In the genomic region with DNA sequence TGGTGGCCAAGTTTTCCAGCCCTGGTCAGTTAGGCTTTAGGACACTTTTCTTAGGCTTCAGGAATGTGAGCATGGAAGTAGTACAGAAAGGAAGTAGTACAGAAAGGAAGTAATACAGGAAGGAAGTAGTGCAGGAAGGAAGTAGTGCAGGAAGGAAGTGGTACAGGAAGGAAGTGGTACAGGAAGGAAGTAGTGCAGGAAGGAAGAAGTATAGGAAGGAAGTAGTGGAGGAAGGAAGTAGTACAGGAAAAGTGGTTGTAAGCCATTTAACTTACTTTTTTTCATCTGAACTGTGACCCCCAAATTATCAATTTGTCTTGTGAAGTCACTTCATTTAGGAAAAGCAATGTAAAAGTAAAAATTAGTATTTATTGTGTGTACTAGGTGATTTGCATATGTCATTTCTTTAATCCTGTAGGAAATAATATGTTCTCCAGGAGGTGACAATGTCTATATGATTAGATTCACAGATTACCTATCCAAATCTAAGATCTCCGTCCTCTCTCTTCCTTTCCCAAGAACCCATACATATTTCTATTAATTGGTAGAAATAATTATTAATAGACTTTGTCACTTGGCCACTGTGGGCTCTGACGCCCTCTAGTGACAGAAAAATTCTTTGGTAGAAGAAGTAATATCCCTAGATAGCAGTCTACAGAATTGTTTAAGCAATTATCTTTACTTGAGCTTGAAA, we compare ENCODE assay signal across 8 cellular contexts. TPM values are rescaled to one million over a fixed set of nuclear protein-coding genes. Genes with fewer than 3 reads are reported as not detected.
A peak's percentile ranks its signal among the peaks of the same experiment; 100 is the strongest.
DNase-seq lines count a peak whose midpoint lies in the region; ATAC-seq and TF ChIP-seq lines count a peak whose summit lies in the region.

No MANE protein-coding gene starts in this region.

- POLR2A ChIA-PET in AG04449 (lab: Yijun Ruan, JAX), result no interaction called here
- POLR2A ChIA-PET in RWPE1 (lab: Yijun Ruan, JAX; ENCODE audit: low non-redundant PET), result no interaction called here

- TF ChIP-seq POLR2A in spleen (IDR thresholded peaks at IDR 0.05), result no peak

- no peak for ATAC-seq in GM21528 (IDR thresholded peaks at IDR 0.05; ENCODE audit: low FRiP score, unreplicated experiment)

- H3K36me3 ChIP-seq in GM06990 (ENCODE audit: control insufficient read depth, insufficient read depth, low read length) (no peaks in the 10 kb centered on the region; the same call in 1 of the 2 replicates), spleen (no peaks in the 10 kb centered on the region)
- no peaks in the 10 kb centered on the region for H3K36me3 ChIP-seq in effector memory CD4-positive, alpha-beta T cell (ENCODE audit: control insufficient read depth, insufficient read depth, low read length)

- H3K27me3 ChIP-seq in GM06990 (replicated peaks; ENCODE audit: control insufficient read depth, insufficient read depth, low read length) (no peaks in the 10 kb centered on the region), spleen (replicated peaks in 1 of 7) (no peaks in the 10 kb centered on the region)
- H3K27me3 ChIP-seq in effector memory CD4-positive, alpha-beta T cell (replicated peaks; ENCODE audit: control insufficient read depth, insufficient read depth, low read length, poor library complexity, severe bottlenecking), result no peaks in the 10 kb centered on the region

- peaks cover 0 to 10% (median 7%) of the 10 kb centered on the region in 8 donors for H3K9me3 ChIP-seq in spleen
- no peaks in the 10 kb centered on the region for H3K9me3 ChIP-seq in effector memory CD4-positive, alpha-beta T cell (ENCODE audit: control insufficient read depth, low read length)

- intact Hi-C loops in spleen (cut with DNase I; ENCODE audit: low total_unique reads), result loop anchor here (2.0 to 10.0 kb wide), 2 partner anchors 52 to 102 kb away; partner anchors contain the start of gene STAMBPL1

- 31 to 41% (median 36%) methylated on average over 2 of the region's 2 CpGs for WGBS in spleen, 5 donors

- no peak overlapping the region for H3K4me3 ChIP-seq in AG04449 (ENCODE audit: low read depth, low read length)
- no peak overlapping the region for H3K4me3 ChIP-seq in GM06990 (replicated peaks; ENCODE audit: low read depth, low read length)
- no peak overlapping the region for H3K4me3 ChIP-seq in fibroblast of the aortic adventitia (ENCODE audit: low read depth, low read length)
- H3K4me3 ChIP-seq in spleen, result no peak overlapping the region
- no peak overlapping the region for H3K4me3 ChIP-seq in effector memory CD4-positive, alpha-beta T cell (ENCODE audit: insufficient read depth, low read depth, low read length, poor library complexity, severe bottlenecking)

- no peak overlapping the region for H3K27ac ChIP-seq in RWPE1
- peak overlapping the region in 7 of 8 donors; percentile 30 to 99 (median 96) for H3K27ac ChIP-seq in spleen
- H3K27ac ChIP-seq in effector memory CD4-positive, alpha-beta T cell (ENCODE audit: insufficient read depth, low read length, poor library complexity, severe bottlenecking), result no peak overlapping the region

- peak; percentile 32 for TF ChIP-seq CTCF in AG04449 (IDR thresholded peaks at IDR 0.05; ENCODE audit: insufficient read depth, low read length, missing control alignments)
- peak; percentile 57 for TF ChIP-seq CTCF in GM06990 (IDR thresholded peaks at IDR 0.05; ENCODE audit: insufficient read depth, low read length, poor library complexity, severe bottlenecking)
- peak; percentile 80 for TF ChIP-seq CTCF in RWPE1 (conservative IDR thresholded peaks at IDR 0.05; ENCODE audit: low read depth)
- peak; percentile 71 for TF ChIP-seq CTCF in fibroblast of the aortic adventitia (IDR thresholded peaks at IDR 0.05; ENCODE audit: insufficient read depth, low read length)
- peak in 9 of 11 experiments; percentile 46 to 73 (median 57) for TF ChIP-seq CTCF in spleen (IDR thresholded peaks at IDR 0.05 in 8 of 11, conservative IDR thresholded peaks at IDR 0.05 in 3 of 11)

- no peak for DNase-seq in AG04449 (ENCODE audit: low read depth, low spot score)
- DNase-seq in GM06990 (ENCODE audit: extremely low read depth, insufficient read length), result no peak
- DNase-seq in RWPE1 (ENCODE audit: low spot score), result peak; percentile 30
- peak; percentile 69 for DNase-seq in fibroblast of the aortic adventitia (ENCODE audit: low read depth)
- no peak for DNase-seq in spleen
- DNase-seq in NCI-H1930 (lab: John Stamatoyannopoulos, UW), result no peak
- DNase-seq in effector memory CD4-positive, alpha-beta T cell, result no peak

- CTCF ChIA-PET in AG04449 (lab: Yijun Ruan, JAX) (interaction anchor here (0.6 to 10.6 kb wide), 52 partner anchors 7 to 232 kb away, joined by 3 to 277 read pairs (median 4); no protein-coding TSS in a partner anchor), RWPE1 (lab: Yijun Ruan, JAX) (interaction anchor here (0.6 to 2.4 kb wide), 24 partner anchors 8 to 1023 kb away, joined by 3 to 14 read pairs (median 4); no protein-coding TSS in a partner anchor)

- H3K4me1 ChIP-seq in spleen, result peaks cover 22 to 78% (median 35%) of the 10 kb centered on the region in 6 donors
- peaks cover 21% of the 10 kb centered on the region for H3K4me1 ChIP-seq in effector memory CD4-positive, alpha-beta T cell (ENCODE audit: control insufficient read depth, insufficient read depth, low read length, poor library complexity, severe bottlenecking)

RNA-seq across cellular contexts. Expression of gene FAS, which starts 3.9 kb away (rescaled TPM):
- total RNA-seq in fibroblast of the aortic adventitia (ENCODE audit: low replicate concordance) (55.5 and 61.9 TPM in 2 replicates), spleen (10 to 100 TPM; 29.9 to 50.6 (median 36.4) TPM)
- polyA plus RNA-seq in spleen, result 1 to 10 TPM; 7.6 to 9.7 (median 8.3) TPM

RNA-seq across cellular contexts. Expression of gene ACTA2, which starts 34.1 kb away (rescaled TPM):
- total RNA-seq in fibroblast of the aortic adventitia (ENCODE audit: low replicate concordance), result 73.5 and 241 TPM in 2 replicates
- 1,000 to 10,000 TPM in 1 of 7 donors, 100 to 1,000 TPM in 6; 128 to 1,421 (median 242) TPM for total RNA-seq in spleen
- polyA plus RNA-seq in spleen, result 100 to 1,000 TPM; 104 to 324 (median 224) TPM

Comparison
In these comparisons a context has a peak if more than half of its experiments do, and no peak if none do; other contexts are left out.
1. DNase-seq: peak in RWPE1 (single experiment) and fibroblast of the aortic adventitia (single experiment); none in AG04449 (single experiment), GM06990 (single experiment), spleen (single experiment), NCI-H1930 (0 of 2) and effector memory CD4-positive, alpha-beta T cell (0 of 3).
2. H3K27ac ChIP-seq: peak in spleen (7 of 8); none in RWPE1 (single experiment) and effector memory CD4-positive, alpha-beta T cell (single experiment).
3. Peak in every context shown above with its lines, with median percentiles within 50 percentile points of each other: CTCF ChIP-seq.